18 cellular contexts compared by ENCODE assay signal in genomic region chr17:80441598-80442304, GRCh38. TPM values are rescaled to one million over a fixed set of nuclear protein-coding genes. Genes with fewer than 3 reads are reported as not detected.
"Had no signal": no experiment of that assay in that cellular context is flagged by ENCODE, and none has a peak within 500 bp of the region (broad histone marks: within the 10 kb centered on the region; RNA-seq: fewer than 3 reads in every experiment).

No MANE protein-coding gene starts in this region.

- H3K27me3 ChIP-seq: left lung, ovary, sigmoid colon, upper lobe of left lung, vagina had no signal

- ATAC-seq: activated T-cell treated with anti-CD3 and anti-CD28 coated beads, Interleukin-2, amount 50 U/mL, for 72 hours; stimulated activated effector memory CD8-positive, alpha-beta T cell treated with anti-CD3 and anti-CD28 coated beads, Interleukin-12 subunit alpha, Interleukin-12 subunit beta, amount 100 ng/mL, for 72 hours had no signal

- H3K4me1 ChIP-seq: esophagus squamous epithelium, left lung, sigmoid colon, upper lobe of left lung, vagina had no signal

- H3K9me3 Mint-ChIP-seq: activated B cell treated with CpG ODN at 0.5 μM for 24 hours; activated naive CD4-positive, alpha-beta T cell treated with anti-CD3 and anti-CD28 coated beads, Interleukin-2, amount 50 U/mL, for 72 hours; activated T-cell treated with anti-CD3 and anti-CD28 coated beads, Interleukin-2, amount 50 U/mL, for 72 hours; central memory CD8-positive, alpha-beta T cell; nephron; stimulated activated effector memory CD8-positive, alpha-beta T cell treated with anti-CD3 and anti-CD28 coated beads, Interleukin-12 subunit alpha, Interleukin-12 subunit beta, amount 100 ng/mL, for 72 hours; stimulated activated naive CD8-positive, alpha-beta T cell treated with anti-CD3 and anti-CD28 coated beads, Interleukin-15, Interleukin-2, amounts not matched to agents 100 ng/mL and 50 ng/mL, for 24 hours had no signal

- H3K4me3 Mint-ChIP-seq: activated B cell treated with CpG ODN at 0.5 μM for 24 hours; activated T-cell treated with anti-CD3 and anti-CD28 coated beads, Interleukin-2, amount 50 U/mL, for 72 hours; central memory CD8-positive, alpha-beta T cell; nephron; stimulated activated effector memory CD8-positive, alpha-beta T cell treated with anti-CD3 and anti-CD28 coated beads, Interleukin-12 subunit alpha, Interleukin-12 subunit beta, amount 100 ng/mL, for 72 hours; stimulated activated naive CD8-positive, alpha-beta T cell treated with anti-CD3 and anti-CD28 coated beads, Interleukin-15, Interleukin-2, amounts not matched to agents 100 ng/mL and 50 ng/mL, for 24 hours had no signal

- H3K4me1 Mint-ChIP-seq: activated B cell treated with CpG ODN at 0.5 μM for 24 hours; central memory CD8-positive, alpha-beta T cell; nephron; stimulated activated effector memory CD8-positive, alpha-beta T cell treated with anti-CD3 and anti-CD28 coated beads, Interleukin-12 subunit alpha, Interleukin-12 subunit beta, amount 100 ng/mL, for 72 hours had no signal

- H3K36me3 ChIP-seq: esophagus squamous epithelium, left lung, ovary, sigmoid colon, upper lobe of left lung, vagina had no signal

- H3K27ac ChIP-seq: epithelial cell of prostate, esophagus squamous epithelium, left lung, ovary, sigmoid colon, upper lobe of left lung, vagina had no signal

- DNase-seq: esophagus squamous epithelium, sigmoid colon, small intestine had no signal

- H3K36me3 Mint-ChIP-seq: activated naive CD4-positive, alpha-beta T cell treated with anti-CD3 and anti-CD28 coated beads, Interleukin-2, amount 50 U/mL, for 72 hours; stimulated activated effector memory CD8-positive, alpha-beta T cell treated with anti-CD3 and anti-CD28 coated beads, Interleukin-12 subunit alpha, Interleukin-12 subunit beta, amount 100 ng/mL, for 72 hours had no signal

- H3K9me3 ChIP-seq: esophagus squamous epithelium, left lung, ovary, sigmoid colon, upper lobe of left lung, vagina had no signal

- H3K27ac Mint-ChIP-seq: activated B cell treated with CpG ODN at 0.5 μM for 24 hours; activated naive CD4-positive, alpha-beta T cell treated with anti-CD3 and anti-CD28 coated beads, Interleukin-2, amount 50 U/mL, for 72 hours; activated T-cell treated with anti-CD3 and anti-CD28 coated beads, Interleukin-2, amount 50 U/mL, for 72 hours; nephron; stimulated activated effector memory CD8-positive, alpha-beta T cell treated with anti-CD3 and anti-CD28 coated beads, Interleukin-12 subunit alpha, Interleukin-12 subunit beta, amount 100 ng/mL, for 72 hours; stimulated activated naive CD8-positive, alpha-beta T cell treated with anti-CD3 and anti-CD28 coated beads, Interleukin-15, Interleukin-2, amounts not matched to agents 100 ng/mL and 50 ng/mL, for 24 hours had no signal

- H3K4me3 ChIP-seq: esophagus squamous epithelium, left lung, ovary, sigmoid colon, upper lobe of left lung, vagina had no signal

- H3K27me3 Mint-ChIP-seq: stimulated activated naive CD8-positive, alpha-beta T cell treated with anti-CD3 and anti-CD28 coated beads, Interleukin-15, Interleukin-2, amounts not matched to agents 100 ng/mL and 50 ng/mL, for 24 hours had no signal

RNA-seq across cellular contexts. Expression of gene NPTX1, which starts 34.7 kb away (rescaled TPM):
- total RNA-seq: mesenteric fat pad, progenitor cell of endocrine pancreas, renal cortical epithelial cell had no signal
